Comparison of ENCODE assay signal across 8 cellular contexts in genomic region chr1:61641578-61642336, GRCh38.
DNase-seq lines count a peak whose midpoint lies in the region; ATAC-seq lines count a peak whose summit lies in the region.

No MANE protein-coding gene starts in this region.

- peak overlapping the region; percentile 53 for H3K4me3 ChIP-seq in CD4-positive, CD25-positive, alpha-beta regulatory T cell (ENCODE audit: low read depth, low read length)
- H3K4me3 ChIP-seq in iPS-20b (ENCODE audit: low read length) (0 out of 2 replicates have a peak overlapping the region, but pooled peaks have one; percentile 16), skeletal muscle tissue (ENCODE audit: low read length in 3 of 3) (peak overlapping the region in 1 of 3 donors; percentile 21)

- peaks cover 3% of the 10 kb centered on the region for H3K27me3 ChIP-seq in CD4-positive, CD25-positive, alpha-beta regulatory T cell (ENCODE audit: control insufficient read depth, insufficient read depth, low read length)
- H3K27me3 ChIP-seq in iPS-20b (ENCODE audit: insufficient read depth, low read length) (peaks cover 17% of the 10 kb centered on the region; the same call in 1 of the 2 replicates), skeletal muscle tissue (ENCODE audit: control insufficient read depth in 3 of 3, insufficient read depth in 3 of 3, low read length in 3 of 3) (no peaks in the 10 kb centered on the region)

- peak; percentile 83 to 85 for ATAC-seq in CD4-positive, CD25-positive, alpha-beta regulatory T cell (ENCODE audit: low read depth in 2 of 2)
- ATAC-seq in GM19463 (IDR thresholded peaks at IDR 0.05; ENCODE audit: unreplicated experiment), result peak; percentile 98
- peak; percentile 74 for ATAC-seq in HG03571 (IDR thresholded peaks at IDR 0.05; ENCODE audit: unreplicated experiment)
- peak; percentile 94 to 98 (median 96) for ATAC-seq in T-cell (replicated peaks in 1 of 4)

- peaks cover 0 to 2% (median 0%) of the 10 kb centered on the region in 7 donors for H3K9me3 Mint-ChIP-seq in CD4-positive, CD25-positive, alpha-beta regulatory T cell
- H3K9me3 Mint-ChIP-seq in T-cell, result no peaks in the 10 kb centered on the region

- H3K36me3 ChIP-seq in CD4-positive, CD25-positive, alpha-beta regulatory T cell (ENCODE audit: control insufficient read depth, insufficient read depth, low read length), result no peaks in the 10 kb centered on the region
- H3K36me3 ChIP-seq in iPS-20b (ENCODE audit: insufficient read depth, low read depth, low read length), result no peaks in the 10 kb centered on the region
- no peaks in the 10 kb centered on the region for H3K36me3 ChIP-seq in skeletal muscle tissue (ENCODE audit: control insufficient read depth in 3 of 3, insufficient read depth in 3 of 3, low read length in 3 of 3)

- H3K4me3 Mint-ChIP-seq in CD4-positive, CD25-positive, alpha-beta regulatory T cell, result peak overlapping the region; percentile 1 to 78 (median 46)
- H3K4me3 Mint-ChIP-seq in T-cell, result peak overlapping the region; percentile 58 to 74 (median 58)

- H3K9ac ChIP-seq in iPS-20b (ENCODE audit: low read depth, low read length) (no peak overlapping the region), skeletal muscle tissue (ENCODE audit: low read depth in 1 of 3, low read length in 3 of 3) (peak overlapping the region in 1 of 3 donors; percentile 16)

- H3K4me1 ChIP-seq in CD4-positive, CD25-positive, alpha-beta regulatory T cell (ENCODE audit: control insufficient read depth, insufficient read depth, low read length, poor library complexity, severe bottlenecking), result peaks cover 6% of the 10 kb centered on the region
- peaks cover 6% of the 10 kb centered on the region for H3K4me1 ChIP-seq in iPS-20b (ENCODE audit: insufficient read depth, low read length)
- peaks cover 0 to 4% (median 3%) of the 10 kb centered on the region in 3 donors for H3K4me1 ChIP-seq in skeletal muscle tissue (ENCODE audit: control insufficient read depth in 3 of 3, insufficient read depth in 3 of 3, low read length in 3 of 3)

- peaks cover 11% of the 10 kb centered on the region for H3K27me3 Mint-ChIP-seq in CD4-positive, CD25-positive, alpha-beta regulatory T cell
- H3K27me3 Mint-ChIP-seq in T-cell, result peaks cover 0 to 2% of the 10 kb centered on the region in 2 donors

- POLR2A ChIA-PET in T-cell (lab: Charles Lee), result no interaction called here

- CTCF ChIA-PET in T-cell (lab: Charles Lee), result no interaction called here

- H3K9me3 ChIP-seq in CD4-positive, CD25-positive, alpha-beta regulatory T cell (ENCODE audit: control insufficient read depth in 2 of 2, low read length in 2 of 2), result no peaks in the 10 kb centered on the region
- H3K9me3 ChIP-seq in iPS-20b (ENCODE audit: insufficient read depth, low read depth, low read length) (no peaks in the 10 kb centered on the region), skeletal muscle tissue (ENCODE audit: control insufficient read depth in 3 of 3, low read length in 3 of 3) (no peaks in the 10 kb centered on the region)

- DNase-seq in CD4-positive, CD25-positive, alpha-beta regulatory T cell, result peak; percentile 24 to 60 (median 55)
- DNase-seq in T-cell, result peak; percentile 15 to 67 (median 47)
- peak in 56 of 58 donors; percentile 16 to 84 (median 59) for DNase-seq in anterior cingulate cortex (lab: John Stamatoyannopoulos, UW)
- no peak for DNase-seq in NCI-H1417 (lab: John Stamatoyannopoulos, UW)

- no peak overlapping the region for H3K27ac ChIP-seq in CD4-positive, CD25-positive, alpha-beta regulatory T cell (ENCODE audit: insufficient read depth, low read length, poor library complexity, severe bottlenecking)
- no peak overlapping the region for H3K27ac ChIP-seq in iPS-20b (ENCODE audit: low read length)
- peak overlapping the region; percentile 34 for H3K27ac ChIP-seq in skeletal muscle tissue (ENCODE audit: low read depth, low read length)

- peaks cover 5 to 13% (median 9%) of the 10 kb centered on the region in 4 donors for H3K4me1 Mint-ChIP-seq in CD4-positive, CD25-positive, alpha-beta regulatory T cell
- H3K4me1 Mint-ChIP-seq in T-cell, result peaks cover 7 to 14% (median 10%) of the 10 kb centered on the region in 3 donors

- H3K36me3 Mint-ChIP-seq in CD4-positive, CD25-positive, alpha-beta regulatory T cell, result no peaks in the 10 kb centered on the region
- no peaks in the 10 kb centered on the region for H3K36me3 Mint-ChIP-seq in T-cell

- peak overlapping the region in 2 of 3 donors; percentile 24 to 67 for H3K27ac Mint-ChIP-seq in CD4-positive, CD25-positive, alpha-beta regulatory T cell
- H3K27ac Mint-ChIP-seq in T-cell, result peak overlapping the region; percentile 14 to 65

Comparison
In these comparisons a context has a peak if more than half of its experiments do, and no peak if none do; other contexts are left out.
1. DNase-seq: peak in CD4-positive, CD25-positive, alpha-beta regulatory T cell (3 of 3), T-cell (34 of 34) and anterior cingulate cortex (56 of 58); none in NCI-H1417 (0 of 3).
2. Peak in every context shown above with its lines, with median percentiles within 50 percentile points of each other: ATAC-seq.